In genomic region chr4:7206856-7207567, GRCh38 we compare ENCODE assay signal across 8 cellular contexts. TPM values are rescaled to one million over a fixed set of nuclear protein-coding genes. Genes with fewer than 3 reads are reported as not detected.
DNase-seq lines count a peak whose midpoint lies in the region; ATAC-seq lines count a peak whose summit lies in the region.

No MANE protein-coding gene starts in this region.

- DNase-seq in NCI-H82 (lab: John Stamatoyannopoulos, UW) = peak; percentile 34
- DNase-seq in NCI-H82 treated with DMSO at 0.1 percent for 48 hours (lab: John Stamatoyannopoulos, UW; ENCODE audit: unreplicated experiment) = no peak
- no peak for DNase-seq in epithelial cell of prostate (ENCODE audit: low read depth, low spot score)
- DNase-seq in midbrain (lab: John Stamatoyannopoulos, UW) = peak; percentile 75
- peak; percentile 92 to 96 for DNase-seq in aorta
- no peak for DNase-seq in activated T-cell treated with anti-CD3 and anti-CD28 coated beads, Interleukin-2, amount 50 U/mL, for 4 hours
- no peak for DNase-seq in HAP-1 (ENCODE audit: low spot score in 2 of 2)

- 17 to 21% methylated on average over 21 of the region's 21 CpGs for WGBS in aorta, 2 donors

- H3K4me3 Mint-ChIP-seq in activated T-cell treated with anti-CD3 and anti-CD28 coated beads, Interleukin-2, amount 50 U/mL, for 4 hours = no peak overlapping the region

- H3K27me3 ChIP-seq in aorta (ENCODE audit: control insufficient read depth in 1 of 2, insufficient read depth in 2 of 2, low read length in 1 of 2) (no peaks in the 10 kb centered on the region), HAP-1 (ENCODE audit: low read depth) (no peaks in the 10 kb centered on the region)

- H3K4me1 ChIP-seq in aorta (ENCODE audit: control insufficient read depth in 1 of 2, insufficient read depth in 2 of 2, low read length in 2 of 2) = peaks cover 0 to 4% of the 10 kb centered on the region in 2 donors
- peaks cover 9% of the 10 kb centered on the region for H3K4me1 ChIP-seq in HAP-1

- in situ Hi-C loops in HAP-1 (cut with MboI; ENCODE audit: low sequenced_read_pairs) = no loop called here

- H3K27ac ChIP-seq in epithelial cell of prostate (peak overlapping the region; percentile 11), aorta (ENCODE audit: low read depth in 1 of 2, low read length in 2 of 2) (peak overlapping the region in 1 of 2 donors; percentile 65)

- H3K9me3 ChIP-seq in aorta (ENCODE audit: control insufficient read depth, low read length) = no peaks in the 10 kb centered on the region
- H3K9me3 ChIP-seq in HAP-1 = no peaks in the 10 kb centered on the region

- intact Hi-C loops in aorta (cut with DNase I) = no loop called here

- peaks cover 13% of the 10 kb centered on the region for H3K27me3 Mint-ChIP-seq in activated T-cell treated with anti-CD3 and anti-CD28 coated beads, Interleukin-2, amount 50 U/mL, for 4 hours (ENCODE audit: low read depth)

- ATAC-seq in aorta (ENCODE audit: low FRiP score) = peak; percentile 94
- no peak for ATAC-seq in HG02981 (IDR thresholded peaks at IDR 0.05; ENCODE audit: unreplicated experiment)
- no peak for ATAC-seq in activated T-cell treated with anti-CD3 and anti-CD28 coated beads, Interleukin-2, amount 50 U/mL, for 4 hours

- H3K36me3 ChIP-seq in aorta (ENCODE audit: control insufficient read depth in 1 of 2, insufficient read depth in 2 of 2, low read length in 1 of 2) (no peaks in the 10 kb centered on the region), HAP-1 (replicated peaks) (no peaks in the 10 kb centered on the region)

- H3K9me3 Mint-ChIP-seq in activated T-cell treated with anti-CD3 and anti-CD28 coated beads, Interleukin-2, amount 50 U/mL, for 4 hours = no peaks in the 10 kb centered on the region

- H3K4me1 Mint-ChIP-seq in activated T-cell treated with anti-CD3 and anti-CD28 coated beads, Interleukin-2, amount 50 U/mL, for 4 hours (ENCODE audit: low read depth) = no peaks in the 10 kb centered on the region

- H3K4me3 ChIP-seq in aorta (ENCODE audit: low read length in 2 of 2) (no peak overlapping the region), HAP-1 (no peak overlapping the region)

- H3K36me3 Mint-ChIP-seq in activated T-cell treated with anti-CD3 and anti-CD28 coated beads, Interleukin-2, amount 50 U/mL, for 4 hours (ENCODE audit: insufficient read depth) = no peaks in the 10 kb centered on the region

RNA-seq across cellular contexts. Expression of gene SORCS2, which starts 14.7 kb away (rescaled TPM):
- 1 to 10 TPM; 2.3 to 8.4 TPM for total RNA-seq in aorta
- 1 to 10 TPM in 1 of 2 donors, under 1 TPM in 1; 0.05 to 1.4 TPM for polyA plus RNA-seq in aorta
- total RNA-seq in activated T-cell treated with anti-CD3 and anti-CD28 coated beads, Interleukin-2, amount 50 U/mL, for 4 hours = under 1 TPM in 2 of 3 donors, not detected in 1; 0.18 to 0.43 TPM

Comparison
In these comparisons a context has a peak if more than half of its experiments do, and no peak if none do; other contexts are left out.
1. DNase-seq: peak in NCI-H82 (single experiment), midbrain (single experiment) and aorta (2 of 2); none in NCI-H82 treated with DMSO at 0.1 percent for 48 hours (single experiment), epithelial cell of prostate (single experiment), activated T-cell treated with anti-CD3 and anti-CD28 coated beads, Interleukin-2, amount 50 U/mL, for 4 hours (single experiment) and HAP-1 (0 of 2).